Comparison of ENCODE assay signal across 8 cellular contexts in genomic region chr3:27590437-27591320, GRCh38.
DNase-seq lines count a peak whose midpoint lies in the region; ATAC-seq, FAIRE-seq and TF ChIP-seq lines count a peak whose summit lies in the region.

No MANE protein-coding gene starts in this region.

- FAIRE-seq in bronchial epithelial cell (lab: Jason Lieb, UNC): no peak

- H3K9ac ChIP-seq in BLaER1 treated with 17β-estradiol and CSF1 and Interleukin-3, amounts not matched to agents 10 nM and 100 nM: peak overlapping the region in 9 of 11 experiments; percentile 37 to 84 (median 75); a peak in 15 of 22 replicates

- intact Hi-C loops in aorta (cut with DNase I): no loop called here

- no peaks in the 10 kb centered on the region for H3K36me3 ChIP-seq in BLaER1 treated with 17β-estradiol and CSF1 and Interleukin-3, amounts not matched to agents 10 nM and 100 nM
- no peaks in the 10 kb centered on the region for H3K36me3 ChIP-seq in bronchial epithelial cell (ENCODE audit: control insufficient read depth, insufficient read depth, low read length)
- no peaks in the 10 kb centered on the region for H3K36me3 ChIP-seq in aorta (ENCODE audit: control insufficient read depth in 1 of 2, insufficient read depth in 2 of 2, low read length in 1 of 2)

- ATAC-seq in aorta (ENCODE audit: low FRiP score) (peak; percentile 81), HG03045 (IDR thresholded peaks at IDR 0.05; ENCODE audit: unreplicated experiment) (no peak), HG03108 (IDR thresholded peaks at IDR 0.05; ENCODE audit: unreplicated experiment) (no peak)

- DNase-seq in MV-4-11 (lab: John Stamatoyannopoulos, UW): peak; percentile 87
- peak; percentile 74 for DNase-seq in bronchial epithelial cell (ENCODE audit: low read depth)
- DNase-seq in medulla oblongata (ENCODE audit: extremely low spot score): peak; percentile 74
- no peak for DNase-seq in aorta
- DNase-seq in OCI-M2 (lab: John Stamatoyannopoulos, UW; ENCODE audit: unreplicated experiment): no peak

- peaks cover 15 to 80% (median 35%) of the 10 kb centered on the region in 10 experiments; a peak in 19 of 20 replicates for H3K4me1 ChIP-seq in BLaER1 treated with 17β-estradiol and CSF1 and Interleukin-3, amounts not matched to agents 10 nM and 100 nM
- H3K4me1 ChIP-seq in aorta (ENCODE audit: control insufficient read depth in 1 of 2, insufficient read depth in 2 of 2, low read length in 2 of 2): peaks cover 0 to 9% of the 10 kb centered on the region in 2 donors

- WGBS in aorta, 2 donors: 1 to 2% methylated on average over 5 of the region's 5 CpGs

- H3K27me3 ChIP-seq in BLaER1 treated with 17β-estradiol and CSF1 and Interleukin-3, amounts not matched to agents 10 nM and 100 nM: no peaks in the 10 kb centered on the region
- no peaks in the 10 kb centered on the region for H3K27me3 ChIP-seq in bronchial epithelial cell (ENCODE audit: control insufficient read depth, insufficient read depth, low read length)
- H3K27me3 ChIP-seq in aorta (ENCODE audit: control insufficient read depth in 1 of 2, insufficient read depth in 2 of 2, low read length in 1 of 2): no peaks in the 10 kb centered on the region

- no peak for TF ChIP-seq CTCF in bronchial epithelial cell (IDR thresholded peaks at IDR 0.05; ENCODE audit: insufficient read depth, low read length, severe bottlenecking)

- H3K9me3 ChIP-seq in BLaER1 treated with 17β-estradiol and CSF1 and Interleukin-3, amounts not matched to agents 10 nM and 100 nM (replicated peaks in 1 of 11): no peaks in the 10 kb centered on the region
- H3K9me3 ChIP-seq in aorta (ENCODE audit: control insufficient read depth, low read length): no peaks in the 10 kb centered on the region

- peak overlapping the region; percentile 38 to 96 (median 79) for H3K27ac ChIP-seq in BLaER1 treated with 17β-estradiol and CSF1 and Interleukin-3, amounts not matched to agents 10 nM and 100 nM
- H3K27ac ChIP-seq in aorta (ENCODE audit: low read depth in 1 of 2, low read length in 2 of 2): peak overlapping the region; percentile 71 to 95

- peak overlapping the region in 5 of 10 experiments; percentile 8 to 38 (median 26); a peak in 8 of 20 replicates for H3K4me3 ChIP-seq in BLaER1 treated with 17β-estradiol and CSF1 and Interleukin-3, amounts not matched to agents 10 nM and 100 nM
- H3K4me3 ChIP-seq in bronchial epithelial cell (ENCODE audit: low read depth, low read length): no peak overlapping the region
- H3K4me3 ChIP-seq in aorta (ENCODE audit: low read length in 2 of 2): no peak overlapping the region

- H4K20me1 ChIP-seq in BLaER1 treated with 17β-estradiol and CSF1 and Interleukin-3, amounts not matched to agents 10 nM and 100 nM: no peaks in the 10 kb centered on the region

- H3K4me2 ChIP-seq in BLaER1 treated with 17β-estradiol and CSF1 and Interleukin-3, amounts not matched to agents 10 nM and 100 nM: peak overlapping the region; percentile 2 to 93 (median 82); a peak in 21 of 22 replicates

Comparison
In these comparisons a context has a peak if more than half of its experiments do, and no peak if none do; other contexts are left out.
1. DNase-seq: peak in MV-4-11 (single experiment), bronchial epithelial cell (single experiment) and medulla oblongata (single experiment); none in aorta (0 of 2) and OCI-M2 (single experiment).